ENCODE assay signal across 8 cellular contexts in the genomic region with DNA sequence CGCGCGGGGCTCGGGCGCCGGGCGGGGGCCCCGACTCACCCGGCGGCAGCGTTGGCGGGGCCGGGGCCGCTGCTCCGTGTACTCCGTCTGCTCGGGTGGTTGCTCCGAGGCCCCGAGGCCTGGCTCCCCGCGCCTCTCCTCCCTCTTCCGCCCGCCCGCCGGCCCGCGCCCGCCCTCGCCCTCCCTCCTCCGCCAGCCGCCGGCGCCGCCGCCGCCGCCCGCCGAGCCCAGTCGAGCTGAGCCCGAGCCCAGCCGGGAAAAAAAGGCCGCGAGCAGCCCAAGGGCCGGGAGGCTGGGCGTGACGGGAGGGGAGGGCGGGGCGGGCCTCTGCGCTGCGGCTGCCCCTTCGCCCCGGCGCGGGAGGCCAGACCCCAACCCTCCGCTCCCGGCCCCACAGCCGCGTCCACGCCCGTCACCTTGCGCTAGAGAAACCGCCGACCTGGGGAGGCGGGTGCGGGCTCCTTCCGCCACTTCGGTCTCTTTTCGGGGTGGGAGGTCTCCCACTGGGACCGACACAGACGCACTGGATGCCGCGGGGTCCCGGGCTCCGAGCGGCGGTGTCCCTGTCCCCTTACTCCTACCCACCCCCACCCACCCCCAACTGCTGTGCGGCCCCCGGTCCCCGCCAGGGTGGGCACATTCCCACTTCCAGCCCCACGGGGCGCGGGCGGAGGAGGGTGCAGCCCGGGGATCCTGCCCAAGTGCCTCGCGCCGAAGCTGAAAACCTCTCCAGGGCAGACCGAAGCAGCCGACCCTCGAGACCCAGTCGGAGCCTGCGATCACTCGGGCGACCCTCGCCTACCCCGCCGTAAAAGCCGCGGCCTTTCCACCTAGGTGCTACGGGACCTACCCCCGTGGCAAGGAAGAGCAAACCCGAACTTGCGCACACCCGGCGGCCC. TPM values are rescaled to one million over a fixed set of nuclear protein-coding genes. Genes with fewer than 3 reads are reported as not detected.
DNase-seq lines count a peak whose midpoint lies in the region; ATAC-seq and TF ChIP-seq lines count a peak whose summit lies in the region.

A gene with protein sequence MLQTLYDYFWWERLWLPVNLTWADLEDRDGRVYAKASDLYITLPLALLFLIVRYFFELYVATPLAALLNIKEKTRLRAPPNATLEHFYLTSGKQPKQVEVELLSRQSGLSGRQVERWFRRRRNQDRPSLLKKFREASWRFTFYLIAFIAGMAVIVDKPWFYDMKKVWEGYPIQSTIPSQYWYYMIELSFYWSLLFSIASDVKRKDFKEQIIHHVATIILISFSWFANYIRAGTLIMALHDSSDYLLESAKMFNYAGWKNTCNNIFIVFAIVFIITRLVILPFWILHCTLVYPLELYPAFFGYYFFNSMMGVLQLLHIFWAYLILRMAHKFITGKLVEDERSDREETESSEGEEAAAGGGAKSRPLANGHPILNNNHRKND (minus strand): TSS at position 256 of the 899 bp plus-strand sequence. CDS start 5,745 bp downstream, outside the sequence.

- H4K20me1 ChIP-seq in KMS-11 (ENCODE audit: insufficient read depth): peaks cover 18% of the 10 kb centered on the region

- intact Hi-C loops in Calu3 (cut with micrococcal nuclease; ENCODE audit: unreplicated experiment): loop anchor here (5.0 kb wide), 1 partner anchor 413 kb away; no protein-coding TSS in a partner anchor

- no peaks in the 10 kb centered on the region for H3K9me3 Mint-ChIP-seq in Calu3 (ENCODE audit: low read depth, unreplicated experiment)
- no peaks in the 10 kb centered on the region for H3K9me3 Mint-ChIP-seq in activated naive CD4-positive, alpha-beta T cell treated with anti-CD3 and anti-CD28 coated beads, Interleukin-2, amount 50 U/mL, for 72 hours
- no peaks in the 10 kb centered on the region for H3K9me3 Mint-ChIP-seq in osteocyte (ENCODE audit: unreplicated experiment)

- H3K27ac ChIP-seq in KMS-11: peak within 1 kb of the TSS; percentile 66
- H3K27ac ChIP-seq in SK-N-MC: peak within 1 kb of the TSS; percentile 74
- H3K27ac ChIP-seq in thymus (ENCODE audit: low read depth): peak within 1 kb of the TSS; percentile 82

- BruUV-seq in Calu3 (replicated peaks; lab: Mats Ljungman, UMichigan): no TSS peak

- H3K36me3 Mint-ChIP-seq in Calu3 (ENCODE audit: insufficient read depth, unreplicated experiment): peaks cover 42% of the 10 kb centered on the region
- peaks cover 17% of the 10 kb centered on the region in 2 donors for H3K36me3 Mint-ChIP-seq in activated naive CD4-positive, alpha-beta T cell treated with anti-CD3 and anti-CD28 coated beads, Interleukin-2, amount 50 U/mL, for 72 hours
- H3K36me3 Mint-ChIP-seq in osteocyte (ENCODE audit: unreplicated experiment): no peaks in the 10 kb centered on the region

- H2AFZ ChIP-seq in KMS-11 (ENCODE audit: low read depth): peak within 1 kb of the TSS; percentile 73

- no peaks in the 10 kb centered on the region for H3K27me3 ChIP-seq in KMS-11 (ENCODE audit: insufficient read depth, low read depth)
- H3K27me3 ChIP-seq in thymus (ENCODE audit: control insufficient read depth, insufficient read depth): no peaks in the 10 kb centered on the region

- ATAC-seq in GM21447 (IDR thresholded peaks at IDR 0.05; ENCODE audit: unreplicated experiment): peak; percentile 50
- ATAC-seq in activated naive CD4-positive, alpha-beta T cell treated with anti-CD3 and anti-CD28 coated beads, Interleukin-2, amount 50 U/mL, for 72 hours: peak; percentile 47 to 69

- H3K36me3 ChIP-seq in KMS-11 (ENCODE audit: insufficient read depth) (no peaks in the 10 kb centered on the region), SK-N-MC (ENCODE audit: insufficient read depth, low read length) (no peaks in the 10 kb centered on the region), thymus (ENCODE audit: control insufficient read depth, insufficient read depth) (peaks cover 3% of the 10 kb centered on the region)

- H3K4me3 ChIP-seq in KMS-11 (IDR thresholded peaks at IDR 0.05; ENCODE audit: insufficient read depth, low read depth, low read length) (peak within 1 kb of the TSS; percentile 83), SK-N-MC (peak within 1 kb of the TSS; percentile 98), thymus (ENCODE audit: low read length) (peak within 1 kb of the TSS; percentile 95)

- H3K4me2 ChIP-seq in KMS-11: peak within 1 kb of the TSS; percentile 97

- H3K27me3 Mint-ChIP-seq in Calu3 (ENCODE audit: unreplicated experiment): no peaks in the 10 kb centered on the region
- no peaks in the 10 kb centered on the region for H3K27me3 Mint-ChIP-seq in osteocyte (ENCODE audit: unreplicated experiment)

- WGBS in thymus: 5% methylated on average over 106 of the region's 106 CpGs

- DNase-seq in Calu3 (peak; percentile 88), SK-N-MC (ENCODE audit: low read depth, low spot score) (no peak), glomerular visceral epithelial cell (ENCODE audit: extremely low spot score) (peak; percentile 87), osteocyte (ENCODE audit: extremely low spot score, unreplicated experiment) (peak; percentile 94)
- DNase-seq in activated naive CD4-positive, alpha-beta T cell treated with anti-CD3 and anti-CD28 coated beads, Interleukin-2, amount 50 U/mL, for 72 hours (ENCODE audit: low spot score in 2 of 2): peak; percentile 62 to 77

- CTCF ChIA-PET in Calu3 (lab: Charles Lee): interaction anchor here (0.6 to 1.4 kb wide), 3 partner anchors 32 to 96 kb away, joined by 3 to 5 read pairs (median 4); a partner anchor contains a TSS

- TF ChIP-seq CTCF in Calu3 (IDR thresholded peaks at IDR 0.05; ENCODE audit: unreplicated experiment): no peak
- TF ChIP-seq CTCF in KMS-11 (conservative IDR thresholded peaks at IDR 0.05; ENCODE audit: low read depth, low read length): no peak
- TF ChIP-seq CTCF in osteocyte (IDR thresholded peaks at IDR 0.05): no peak

- peak within 1 kb of the TSS; percentile 49 for H3K27ac Mint-ChIP-seq in Calu3 (ENCODE audit: unreplicated experiment)
- peak within 1 kb of the TSS; percentile 88 to 96 for H3K27ac Mint-ChIP-seq in activated naive CD4-positive, alpha-beta T cell treated with anti-CD3 and anti-CD28 coated beads, Interleukin-2, amount 50 U/mL, for 72 hours
- H3K27ac Mint-ChIP-seq in osteocyte (ENCODE audit: unreplicated experiment): peak within 1 kb of the TSS; percentile 89

- H3K4me1 ChIP-seq in KMS-11 (ENCODE audit: low read depth, poor library complexity, severe bottlenecking) (peaks cover 63% of the 10 kb centered on the region), thymus (ENCODE audit: control insufficient read depth, insufficient read depth, low read length) (peaks cover 30% of the 10 kb centered on the region)

- H3K9ac ChIP-seq in KMS-11 (peak within 1 kb of the TSS; percentile 93), SK-N-MC (ENCODE audit: insufficient read length) (peak within 1 kb of the TSS; percentile 97)

- H3K9me3 ChIP-seq in SK-N-MC (ENCODE audit: low read depth, low read length) (no peaks in the 10 kb centered on the region), thymus (ENCODE audit: control insufficient read depth) (no peaks in the 10 kb centered on the region)

- H3K79me2 ChIP-seq in KMS-11 (ENCODE audit: insufficient read depth, low read depth): peaks cover 42% of the 10 kb centered on the region

- peak within 1 kb of the TSS; percentile 82 for H3K4me3 Mint-ChIP-seq in Calu3 (ENCODE audit: low read depth, unreplicated experiment)
- H3K4me3 Mint-ChIP-seq in osteocyte (ENCODE audit: unreplicated experiment): peak within 1 kb of the TSS; percentile 83

- peaks cover 49% of the 10 kb centered on the region for H3K4me1 Mint-ChIP-seq in Calu3 (ENCODE audit: low read depth, unreplicated experiment)
- H3K4me1 Mint-ChIP-seq in osteocyte (ENCODE audit: unreplicated experiment): peaks cover 58% of the 10 kb centered on the region

RNA-seq across cellular contexts. Expression of the gene that starts here (rescaled TPM):
- total RNA-seq in Calu3 (2022): 214 and 226 TPM in 2 replicates
- 100 to 1,000 TPM; 110 to 134 TPM for total RNA-seq in activated naive CD4-positive, alpha-beta T cell treated with anti-CD3 and anti-CD28 coated beads, Interleukin-2, amount 50 U/mL, for 72 hours
- total RNA-seq in osteocyte: 240 and 261 TPM in 2 replicates
- polyA plus RNA-seq in thymus: 76.3 TPM
